31 cellular contexts compared by ENCODE assay signal in the genomic region with DNA sequence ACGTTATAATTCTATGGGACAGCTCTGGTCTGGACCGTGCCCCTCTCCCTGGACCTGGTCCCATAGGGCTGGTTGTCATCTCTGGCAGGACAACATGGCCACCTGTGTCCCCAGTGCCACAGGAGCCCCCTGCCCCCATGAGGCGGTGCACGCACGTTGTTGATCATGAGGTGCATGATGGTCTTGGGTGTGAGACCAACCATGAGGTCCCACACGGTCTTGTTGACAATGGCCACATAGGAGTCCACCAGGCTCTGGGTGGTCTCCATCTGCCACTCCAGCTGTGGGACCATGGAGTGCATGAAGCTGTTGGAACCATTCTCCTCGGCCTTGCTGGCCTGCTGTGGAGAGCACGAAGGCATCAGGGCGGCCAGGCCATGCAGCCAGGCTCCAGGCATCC. TPM values are rescaled to one million over a fixed set of nuclear protein-coding genes. Genes with fewer than 3 reads are reported as not detected.
"Had no signal": no experiment of that assay in that cellular context is flagged by ENCODE, and none has a peak within 500 bp of the region (broad histone marks: within the 10 kb centered on the region; RNA-seq: fewer than 3 reads in every experiment).

No MANE protein-coding gene starts in this region.

- DNase-seq: cerebellar nuclear complex; colonic mucosa; cortex of kidney; effector memory CD4-positive, alpha-beta T cell; erythroblast; esophagus squamous epithelium; foreskin fibroblast; foreskin melanocyte; gastrocnemius medialis; glutamatergic neuron; head of caudate nucleus; heart right ventricle; hippocampal formation; left cardiac atrium; left lung; left ventricle myocardium superior; mammary epithelial cell; mesendoderm; midbrain had no signal

- H3K27me3 ChIP-seq: colonic mucosa had no signal

- ATAC-seq: esophagus mucosa, gastrocnemius medialis, heart right ventricle, left cardiac atrium, left lung, left ventricle myocardium superior had no signal

- H3K36me3 ChIP-seq: colonic mucosa, esophagus squamous epithelium, gastrocnemius medialis, heart right ventricle, left lung had no signal

- H3K9me3 Mint-ChIP-seq: dendritic cell treated with granulocyte-macrophage colony-stimulating factor and Interleukin-4, amounts not matched to agents 40 ng/mL and 50 ng/mL, for 4 days; memory B cell had no signal

- H3K4me1 Mint-ChIP-seq: memory B cell had no signal

- H3K4me1 ChIP-seq: colonic mucosa, esophagus squamous epithelium, gastrocnemius medialis, heart right ventricle, left lung had no signal

- H3K36me3 Mint-ChIP-seq: memory B cell had no signal

- H3K9me3 ChIP-seq: colonic mucosa, esophagus squamous epithelium, gastrocnemius medialis, heart right ventricle, left lung had no signal

- H3K4me3 ChIP-seq: colonic mucosa, esophagus squamous epithelium, gastrocnemius medialis, heart right ventricle, left lung, lung had no signal

- H3K27ac Mint-ChIP-seq: dendritic cell treated with granulocyte-macrophage colony-stimulating factor and Interleukin-4, amounts not matched to agents 40 ng/mL and 50 ng/mL, for 4 days; memory B cell had no signal

- H3K4me3 Mint-ChIP-seq: dendritic cell treated with granulocyte-macrophage colony-stimulating factor and Interleukin-4, amounts not matched to agents 40 ng/mL and 50 ng/mL, for 4 days; memory B cell had no signal

- H3K27ac ChIP-seq: colonic mucosa, epithelial cell of prostate, esophagus squamous epithelium, gastrocnemius medialis, heart right ventricle, left lung had no signal

RNA-seq across cellular contexts. Expression of a gene that starts 19.7 kb away (rescaled TPM):
- total RNA-seq: chondrocyte, colonic mucosa, dermis microvascular lymphatic vessel endothelial cell, esophagus mucosa, esophagus squamous epithelium, gastrocnemius medialis, glomerular endothelial cell, kidney epithelial cell, left cardiac atrium, left lung, left ventricle myocardium superior, mammary epithelial cell, mononuclear cell had no signal
- polyA plus RNA-seq: heart right ventricle, lung, mammary epithelial cell had no signal

RNA-seq across cellular contexts. Expression of a gene that starts 44.2 kb away (rescaled TPM):
- total RNA-seq: chondrocyte, colonic mucosa, dermis microvascular lymphatic vessel endothelial cell, esophagus mucosa, esophagus squamous epithelium, glomerular endothelial cell, heart right ventricle, kidney epithelial cell, left cardiac atrium, left lung, left ventricle myocardium superior, lung, mammary epithelial cell, mucosa of gallbladder had no signal
- polyA plus RNA-seq: heart right ventricle, keratinocyte, mammary epithelial cell had no signal
